ENCODE assay signal across 9 cellular contexts in genomic region chr4:65007841-65008439, GRCh38.
A peak's percentile ranks its signal among the peaks of the same experiment; 100 is the strongest.
DNase-seq lines count a peak whose midpoint lies in the region; ATAC-seq and TF ChIP-seq lines count a peak whose summit lies in the region.
"Had no signal": no experiment of that assay in that cellular context is flagged by ENCODE, and none has a peak within 500 bp of the region (broad histone marks: within the 10 kb centered on the region; RNA-seq: fewer than 3 reads in every experiment).

No MANE protein-coding gene starts in this region.

- no peaks in the 10 kb centered on the region for H3K4me1 ChIP-seq in vagina

- TF ChIP-seq CTCF in glutamatergic neuron (IDR thresholded peaks at IDR 0.05; ENCODE audit: partially characterized antibody, unreplicated experiment) (peak; percentile 83), vagina (IDR thresholded peaks at IDR 0.05) (peak in 2 of 3 experiments; percentile 41 to 56), lower leg skin (IDR thresholded peaks at IDR 0.05) (no peak)

- DNase-seq in NCI-H187 treated with DMSO at 0.1 percent for 48 hours (lab: John Stamatoyannopoulos, UW) (peak; percentile 26), NCI-H187 (lab: John Stamatoyannopoulos, UW) (no peak), HT-29 (ENCODE audit: low spot score) (peak; percentile 72), glutamatergic neuron (no peak), vagina (ENCODE audit: extremely low spot score in 2 of 2) (no peak), lower leg skin (ENCODE audit: low spot score in 2 of 2) (no peak)

- H3K4me1 Mint-ChIP-seq in glutamatergic neuron (ENCODE audit: low read depth, unreplicated experiment) = peaks cover 2% of the 10 kb centered on the region
- H3K4me1 Mint-ChIP-seq: CD4-positive, CD25-positive, alpha-beta regulatory T cell had no signal

- TF ChIP-seq POLR2A in vagina (IDR thresholded peaks at IDR 0.05) = no peak
- TF ChIP-seq POLR2A in lower leg skin (IDR thresholded peaks at IDR 0.05) = no peak

- intact Hi-C loops in vagina (cut with DNase I) (no loop called here), lower leg skin (cut with DNase I; ENCODE audit: low total_unique reads) (no loop called here)

- no peak overlapping the region for H3K4me3 Mint-ChIP-seq in glutamatergic neuron (ENCODE audit: unreplicated experiment)
- H3K4me3 Mint-ChIP-seq: CD4-positive, CD25-positive, alpha-beta regulatory T cell had no signal

- no peaks in the 10 kb centered on the region for H3K27me3 ChIP-seq in vagina

- ATAC-seq in SK-N-SH treated with all-trans-retinoic acid at 6 μM for 48 hours (peak; percentile 53; the same call in 1 of the 3 replicates), GM18907 (IDR thresholded peaks at IDR 0.05; ENCODE audit: unreplicated experiment) (no peak)

- H3K27me3 Mint-ChIP-seq in glutamatergic neuron (ENCODE audit: unreplicated experiment) = no peaks in the 10 kb centered on the region
- H3K27me3 Mint-ChIP-seq: CD4-positive, CD25-positive, alpha-beta regulatory T cell had no signal

- H3K36me3 ChIP-seq in vagina = no peaks in the 10 kb centered on the region

- no peaks in the 10 kb centered on the region for H3K9me3 ChIP-seq in vagina

- no peaks in the 10 kb centered on the region for H3K36me3 Mint-ChIP-seq in glutamatergic neuron (ENCODE audit: unreplicated experiment)
- H3K36me3 Mint-ChIP-seq: CD4-positive, CD25-positive, alpha-beta regulatory T cell had no signal

- no peak overlapping the region for H3K27ac ChIP-seq in vagina

- WGBS in lower leg skin, 2 donors = 32 to 33% methylated on average over 5 of the region's 5 CpGs

- H3K27ac Mint-ChIP-seq in glutamatergic neuron (ENCODE audit: unreplicated experiment) = peak overlapping the region; percentile 34
- H3K27ac Mint-ChIP-seq: CD4-positive, CD25-positive, alpha-beta regulatory T cell had no signal

- H3K9me3 Mint-ChIP-seq in glutamatergic neuron (ENCODE audit: unreplicated experiment) = no peaks in the 10 kb centered on the region

- H3K4me3 ChIP-seq in vagina = no peak overlapping the region
- H3K4me3 ChIP-seq in lower leg skin (ENCODE audit: low read depth, poor library complexity, severe bottlenecking) = no peak overlapping the region

TF ChIP-seq in SK-N-SH treated with all-trans-retinoic acid at 6 μM for 48 hours, 23 proteins besides CTCF, POLR2A, EP300 and RAD21:
- TF ChIP-seq POU6F1 (CRISPR knock-in tag; IDR thresholded peaks at IDR 0.05; ENCODE audit: borderline replicate concordance, low read depth) (no peak), ZNF8 (CRISPR knock-in tag; IDR thresholded peaks at IDR 0.05) (no peak), PPARA (CRISPR knock-in tag; IDR thresholded peaks at IDR 0.05; ENCODE audit: borderline replicate concordance) (no peak), ZC3H10 (CRISPR knock-in tag; IDR thresholded peaks at IDR 0.05) (no peak), ZFP30 (CRISPR knock-in tag; IDR thresholded peaks at IDR 0.05) (no peak), TOX (CRISPR knock-in tag; IDR thresholded peaks at IDR 0.05; ENCODE audit: borderline replicate concordance) (no peak), BACH2 (CRISPR knock-in tag; IDR thresholded peaks at IDR 0.05; ENCODE audit: borderline replicate concordance) (no peak), ZNF70 (CRISPR knock-in tag; IDR thresholded peaks at IDR 0.05) (no peak), TCF4 (CRISPR knock-in tag; IDR thresholded peaks at IDR 0.05; ENCODE audit: borderline replicate concordance) (no peak), ISL1 (CRISPR knock-in tag; IDR thresholded peaks at IDR 0.05) (no peak)

Comparison
In these comparisons a context has a peak if more than half of its experiments do, and no peak if none do; other contexts are left out.
1. DNase-seq: peak in NCI-H187 treated with DMSO at 0.1 percent for 48 hours (single experiment) and HT-29 (single experiment); none in NCI-H187 (0 of 2), glutamatergic neuron (single experiment), vagina (0 of 2) and lower leg skin (0 of 2).
2. CTCF ChIP-seq: peak in glutamatergic neuron (single experiment) and vagina (2 of 3); none in lower leg skin (0 of 3).